In genomic region chr2:120224735-120225548, GRCh38 we compare ENCODE assay signal across 1 cellular context.
A peak's percentile ranks its signal among the peaks of the same experiment; 100 is the strongest.
TF ChIP-seq lines count a peak whose summit lies in the region.

No MANE protein-coding gene starts in this region.

TF ChIP-seq in HepG2, 621 proteins besides CTCF, POLR2A, EP300 and RAD21:
- TF ChIP-seq ZBTB49 (CRISPR knock-in tag; IDR thresholded peaks at IDR 0.05; ENCODE audit: borderline replicate concordance): no peak
- peak; percentile 42 for TF ChIP-seq KAT2B (IDR thresholded peaks at IDR 0.05; ENCODE audit: borderline replicate concordance, low read depth, low read length)
- 0 out of 2 replicates have a peak, but pooled peaks have one; percentile 36 for TF ChIP-seq RCOR2 (CRISPR knock-in tag; IDR thresholded peaks at IDR 0.05)
- 0 out of 2 replicates have a peak, but pooled peaks have one; percentile 8 for TF ChIP-seq ZFY (CRISPR knock-in tag; IDR thresholded peaks at IDR 0.05)
- TF ChIP-seq ZNF615 (CRISPR knock-in tag; IDR thresholded peaks at IDR 0.05; ENCODE audit: borderline replicate concordance): 0 out of 2 replicates have a peak, but pooled peaks have one; percentile 38
- TF ChIP-seq MTERF4 (CRISPR knock-in tag; IDR thresholded peaks at IDR 0.05): no peak
- peak; percentile 13; the same call in 1 of the 2 replicates for TF ChIP-seq ESRRA (CRISPR knock-in tag; IDR thresholded peaks at IDR 0.05; ENCODE audit: low read depth)
- no peak for TF ChIP-seq SOX6 (IDR thresholded peaks at IDR 0.05)
- peak; percentile 5; the same call in 1 of the 2 replicates for TF ChIP-seq SOX6 (CRISPR knock-in tag; IDR thresholded peaks at IDR 0.05)
- TF ChIP-seq ATF4 (CRISPR knock-in tag; IDR thresholded peaks at IDR 0.05): no peak
- no peak for TF ChIP-seq MNT (IDR thresholded peaks at IDR 0.05)
- peak; percentile 24; the same call in 1 of the 2 replicates for TF ChIP-seq ZFX (CRISPR knock-in tag; IDR thresholded peaks at IDR 0.05; ENCODE audit: low read depth)
- TF ChIP-seq HNF4A (CRISPR knock-in tag; IDR thresholded peaks at IDR 0.05): 0 out of 2 replicates have a peak, but pooled peaks have one; percentile 33
- TF ChIP-seq ZNF670 (CRISPR knock-in tag; IDR thresholded peaks at IDR 0.05; ENCODE audit: borderline replicate concordance): 0 out of 2 replicates have a peak, but pooled peaks have one; percentile 3
- 0 out of 2 replicates have a peak, but pooled peaks have one; percentile 41 for TF ChIP-seq KDM1A (CRISPR knock-in tag; IDR thresholded peaks at IDR 0.05)
- peak; percentile 49; the same call in 1 of the 2 replicates for TF ChIP-seq HNRNPL (IDR thresholded peaks at IDR 0.05; ENCODE audit: low read depth, low read length)
- TF ChIP-seq CC2D1A (CRISPR knock-in tag; IDR thresholded peaks at IDR 0.05): no peak
- 0 out of 2 replicates have a peak, but pooled peaks have one; percentile 10 for TF ChIP-seq ZNF598 (CRISPR knock-in tag; IDR thresholded peaks at IDR 0.05; ENCODE audit: borderline replicate concordance)
- no peak for TF ChIP-seq HCFC1 (IDR thresholded peaks at IDR 0.05; ENCODE audit: low read depth, low read length)
- TF ChIP-seq ZNF7 (CRISPR knock-in tag; IDR thresholded peaks at IDR 0.05): 0 out of 2 replicates have a peak, but pooled peaks have one; percentile 43
- no peak for TF ChIP-seq ZBTB26 (CRISPR knock-in tag; IDR thresholded peaks at IDR 0.05; ENCODE audit: borderline replicate concordance)
- no peak for TF ChIP-seq SNRNP70 (IDR thresholded peaks at IDR 0.05; ENCODE audit: low read depth, low read length)
- peak; percentile 90 for TF ChIP-seq ZNF629 (CRISPR knock-in tag; conservative IDR thresholded peaks at IDR 0.05)
- no peak for TF ChIP-seq SOX13 (IDR thresholded peaks at IDR 0.05)
- 0 out of 4 replicates have a peak, but pooled peaks of 1 of the 2 experiments have one; percentile 10 for TF ChIP-seq SOX13 (CRISPR knock-in tag; conservative IDR thresholded peaks at IDR 0.05 in 1 of 2, IDR thresholded peaks at IDR 0.05 in 1 of 2)
- TF ChIP-seq PATZ1 (CRISPR knock-in tag; IDR thresholded peaks at IDR 0.05): peak; percentile 34; the same call in 1 of the 2 replicates
- peak; percentile 39; the same call in 1 of the 2 replicates for TF ChIP-seq ZNF281 (CRISPR knock-in tag; IDR thresholded peaks at IDR 0.05; ENCODE audit: borderline replicate concordance)
- TF ChIP-seq PITX1 (CRISPR knock-in tag; IDR thresholded peaks at IDR 0.05): 0 out of 2 replicates have a peak, but pooled peaks have one; percentile 11
- TF ChIP-seq ZMYM3 (CRISPR knock-in tag; IDR thresholded peaks at IDR 0.05): 0 out of 2 replicates have a peak, but pooled peaks have one; percentile 10
- TF ChIP-seq ARNT (IDR thresholded peaks at IDR 0.05): no peak
- 0 out of 2 replicates have a peak, but pooled peaks have one; percentile 23 for TF ChIP-seq SNAPC2 (CRISPR knock-in tag; IDR thresholded peaks at IDR 0.05)
- 0 out of 2 replicates have a peak, but pooled peaks have one; percentile 43 for TF ChIP-seq TMF1 (CRISPR knock-in tag; IDR thresholded peaks at IDR 0.05; ENCODE audit: low read depth)
- TF ChIP-seq TBX2 (CRISPR knock-in tag; IDR thresholded peaks at IDR 0.05; ENCODE audit: borderline replicate concordance): peak; percentile 62
